19 cellular contexts compared by ENCODE assay signal in genomic region chr18:7982216-7982615, GRCh38.
"Had no signal": no experiment of that assay in that cellular context is flagged by ENCODE, and none has a peak within 500 bp of the region (broad histone marks: within the 10 kb centered on the region; RNA-seq: fewer than 3 reads in every experiment).

No MANE protein-coding gene starts in this region.

- H3K27me3 ChIP-seq: dorsolateral prefrontal cortex, gastrocnemius medialis, neutrophil, right lobe of liver, suprapubic skin had no signal

- H3K79me2 ChIP-seq: parathyroid adenoma had no signal

- H3K4me1 ChIP-seq: right lobe of liver, suprapubic skin had no signal

- DNase-seq: dorsolateral prefrontal cortex; effector CD4-positive, alpha-beta T cell; gastrocnemius medialis; head of caudate nucleus; mucosa of descending colon; naive B cell; right lobe of liver; stimulated activated CD4-positive, alpha-beta T cell treated with anti-CD3 and anti-CD28 coated beads, Interleukin-12 subunit alpha, Interleukin-12 subunit beta, amount 100 ng/mL, for 4 hours; stimulated activated CD4-positive, alpha-beta T cell treated with anti-CD3 and anti-CD28 coated beads, Interleukin-1b, Interleukin-23, amount 100 ng/mL, for 48 hours; stimulated activated CD4-positive, alpha-beta T cell treated with anti-CD3 and anti-CD28 coated beads, Interleukin-4, amount 100 ng/mL, for 1 hour; stimulated activated CD8-positive, alpha-beta memory T cell treated with anti-CD3 and anti-CD28 coated beads, Interleukin-4, amount 100 ng/mL, for 48 hours; stimulated activated naive CD4-positive, alpha-beta T cell; stimulated activated naive CD8-positive, alpha-beta T cell treated with anti-CD3 and anti-CD28 coated beads, Interleukin-15, amount 100 ng/mL, for 72 hours had no signal

- H3K4me2 ChIP-seq: smooth muscle cell had no signal

- H3K9me3 ChIP-seq: gastrocnemius medialis, mucosa of descending colon, neutrophil, right lobe of liver, suprapubic skin had no signal

- H2AFZ ChIP-seq: parathyroid adenoma had no signal

- ATAC-seq: gastrocnemius medialis; mucosa of descending colon; natural killer cell treated with Interleukin-12 subunit alpha and Interleukin-12 subunit beta and Interleukin-15 and Interleukin-18, amount 100 ng/mL, for 72 hours; right lobe of liver; stimulated activated naive CD8-positive, alpha-beta T cell treated with anti-CD3 and anti-CD28 coated beads, Interleukin-15, amount 100 ng/mL, for 72 hours had no signal

- H3K27ac ChIP-seq: dorsolateral prefrontal cortex, gastrocnemius medialis, neutrophil, parathyroid adenoma, right lobe of liver, suprapubic skin had no signal

- H3K4me3 ChIP-seq: dorsolateral prefrontal cortex, gastrocnemius medialis, lung, mucosa of descending colon, right lobe of liver, smooth muscle cell, suprapubic skin had no signal

- H3K36me3 ChIP-seq: gastrocnemius medialis, neutrophil, right lobe of liver, suprapubic skin had no signal

- H3K9ac ChIP-seq: parathyroid adenoma had no signal
